ENCODE assay signal across 23 cellular contexts in genomic region chr12:49021292-49021915, GRCh38. TPM values are rescaled to one million over a fixed set of nuclear protein-coding genes. Genes with fewer than 3 reads are reported as not detected.
DNase-seq lines count a peak whose midpoint lies in the region; ATAC-seq and TF ChIP-seq lines count a peak whose summit lies in the region.
"Had no signal": no experiment of that assay in that cellular context is flagged by ENCODE, and none has a peak within 500 bp of the region (broad histone marks: within the 10 kb centered on the region; RNA-seq: fewer than 3 reads in every experiment).

No MANE protein-coding gene starts in this region.

- H3K4me3 ChIP-seq in H7 (ENCODE audit: insufficient read depth, low read depth, low read length) (no peak overlapping the region), coronary artery (no peak overlapping the region)
- H3K4me3 ChIP-seq: prostate gland, skin epidermis had no signal

- no peaks in the 10 kb centered on the region for H3K27me3 Mint-ChIP-seq in activated naive CD8-positive, alpha-beta T cell
- H3K27me3 Mint-ChIP-seq in activated naive CD8-positive, alpha-beta T cell treated with anti-CD3 and anti-CD28 coated beads, Interleukin-2, amount 50 U/mL, for 24 hours, result no peaks in the 10 kb centered on the region
- H3K27me3 Mint-ChIP-seq in osteocyte (ENCODE audit: unreplicated experiment), result no peaks in the 10 kb centered on the region
- H3K27me3 Mint-ChIP-seq: activated CD4-positive, alpha-beta T cell treated with anti-CD3 and anti-CD28 coated beads, Interleukin-2, amount 10 ng/mL, durations not matched to agents 24 days and 14 days; stimulated activated naive CD8-positive, alpha-beta T cell treated with anti-CD3 and anti-CD28 coated beads, Interleukin-15, Interleukin-2, amounts not matched to agents 100 ng/mL and 50 ng/mL, for 24 hours had no signal

- no peak for DNase-seq in activated naive CD8-positive, alpha-beta T cell treated with anti-CD3 and anti-CD28 coated beads, Interleukin-2, amount 50 U/mL, for 24 hours
- peak; percentile 58 for DNase-seq in H7
- DNase-seq in coronary artery (ENCODE audit: low spot score), result peak; percentile 67
- no peak for DNase-seq in osteocyte (ENCODE audit: extremely low spot score, unreplicated experiment)
- DNase-seq in RPMI8226, result no peak
- no peak for DNase-seq in GM10248 (ENCODE audit: extremely low spot score)
- no peak for DNase-seq in dermis blood vessel endothelial cell
- DNase-seq: activated CD4-positive, alpha-beta T cell treated with anti-CD3 and anti-CD28 coated beads, Interleukin-2, amount 10 ng/mL, durations not matched to agents 24 days and 14 days; activated T-cell treated with anti-CD3 and anti-CD28 coated beads, Interleukin-2, amount 50 U/mL, for 4 hours; COR-L47; left colon; MM.1S; NCI-H1436 treated with DMSO at 0.1 percent for 48 hours; NCI-H2171 treated with DMSO at 0.1 percent for 48 hours; SHP77 treated with DMSO at 0.1 percent for 48 hours; trophoblast cell had no signal

- H3K36me3 Mint-ChIP-seq in activated naive CD8-positive, alpha-beta T cell, result peaks cover 8% of the 10 kb centered on the region
- peaks cover 32% of the 10 kb centered on the region for H3K36me3 Mint-ChIP-seq in activated naive CD8-positive, alpha-beta T cell treated with anti-CD3 and anti-CD28 coated beads, Interleukin-2, amount 50 U/mL, for 24 hours (ENCODE audit: low read depth)
- H3K36me3 Mint-ChIP-seq in osteocyte (ENCODE audit: unreplicated experiment), result peaks cover 21% of the 10 kb centered on the region

- no peak for TF ChIP-seq CTCF in coronary artery (IDR thresholded peaks at IDR 0.05)
- TF ChIP-seq CTCF in osteocyte (IDR thresholded peaks at IDR 0.05), result no peak
- no peak for TF ChIP-seq CTCF in GM10248 (IDR thresholded peaks at IDR 0.05; ENCODE audit: control extremely low read depth, extremely low read depth, low read depth, missing control alignments)

- no peaks in the 10 kb centered on the region for H3K27me3 ChIP-seq in H7 (ENCODE audit: control insufficient read depth, insufficient read depth, low read length)

- no peak overlapping the region for H3K27ac ChIP-seq in coronary artery
- H3K27ac ChIP-seq: HL-60, prostate gland had no signal

- CTCF ChIA-PET in GM10248 (lab: Yijun Ruan, JAX), result interaction anchor here (0.8 to 18.9 kb wide), 12 partner anchors 8 to 168 kb away, joined by 3 to 203 read pairs (median 14); partner anchors contain the start of gene TUBA1B

- POLR2A ChIA-PET in GM10248 (lab: Yijun Ruan, JAX), result no interaction called here

- peaks cover 26% of the 10 kb centered on the region for H3K4me1 Mint-ChIP-seq in activated naive CD8-positive, alpha-beta T cell (ENCODE audit: low read depth)
- peaks cover 29% of the 10 kb centered on the region for H3K4me1 Mint-ChIP-seq in activated naive CD8-positive, alpha-beta T cell treated with anti-CD3 and anti-CD28 coated beads, Interleukin-2, amount 50 U/mL, for 24 hours
- H3K4me1 Mint-ChIP-seq in osteocyte (ENCODE audit: unreplicated experiment), result peaks cover 25% of the 10 kb centered on the region

- ATAC-seq in activated naive CD8-positive, alpha-beta T cell treated with anti-CD3 and anti-CD28 coated beads, Interleukin-2, amount 50 U/mL, for 24 hours, result no peak
- ATAC-seq: activated naive CD4-positive, alpha-beta T cell treated with anti-CD3 and anti-CD28 coated beads, Interleukin-2, amount 50 U/mL, for 72 hours; activated T-cell treated with anti-CD3 and anti-CD28 coated beads, Interleukin-2, amount 50 U/mL, for 4 hours; left colon had no signal

- H3K36me3 ChIP-seq in H7 (replicated peaks; ENCODE audit: control insufficient read depth, insufficient read depth, low read length), result peaks cover 37% of the 10 kb centered on the region

- H3K27ac Mint-ChIP-seq in activated naive CD8-positive, alpha-beta T cell, result peak overlapping the region; percentile 28
- H3K27ac Mint-ChIP-seq in activated naive CD8-positive, alpha-beta T cell treated with anti-CD3 and anti-CD28 coated beads, Interleukin-2, amount 50 U/mL, for 24 hours, result no peak overlapping the region
- peak overlapping the region; percentile 42 for H3K27ac Mint-ChIP-seq in osteocyte (ENCODE audit: unreplicated experiment)
- H3K27ac Mint-ChIP-seq: stimulated activated naive CD8-positive, alpha-beta T cell treated with anti-CD3 and anti-CD28 coated beads, Interleukin-15, Interleukin-2, amounts not matched to agents 100 ng/mL and 50 ng/mL, for 24 hours had no signal

- no peak overlapping the region for H3K4me3 Mint-ChIP-seq in activated naive CD8-positive, alpha-beta T cell
- no peak overlapping the region for H3K4me3 Mint-ChIP-seq in activated naive CD8-positive, alpha-beta T cell treated with anti-CD3 and anti-CD28 coated beads, Interleukin-2, amount 50 U/mL, for 24 hours
- no peak overlapping the region for H3K4me3 Mint-ChIP-seq in osteocyte (ENCODE audit: unreplicated experiment)
- H3K4me3 Mint-ChIP-seq: activated CD4-positive, alpha-beta T cell treated with anti-CD3 and anti-CD28 coated beads, Interleukin-2, amount 10 ng/mL, durations not matched to agents 24 days and 14 days; activated T-cell treated with anti-CD3 and anti-CD28 coated beads, Interleukin-2, amount 50 U/mL, for 4 hours; stimulated activated naive CD8-positive, alpha-beta T cell treated with anti-CD3 and anti-CD28 coated beads, Interleukin-15, Interleukin-2, amounts not matched to agents 100 ng/mL and 50 ng/mL, for 24 hours; T-helper 1 cell treated with Interleukin-12 subunit alpha and Interleukin-12 subunit beta and Interleukin-4 antibody, amounts not matched to agents 30 μg/mL and 1 μg/mL, for 36 hours had no signal

- no peaks in the 10 kb centered on the region for H3K9me3 Mint-ChIP-seq in activated naive CD8-positive, alpha-beta T cell (ENCODE audit: low read depth)
- no peaks in the 10 kb centered on the region for H3K9me3 Mint-ChIP-seq in activated naive CD8-positive, alpha-beta T cell treated with anti-CD3 and anti-CD28 coated beads, Interleukin-2, amount 50 U/mL, for 24 hours
- no peaks in the 10 kb centered on the region for H3K9me3 Mint-ChIP-seq in osteocyte (ENCODE audit: unreplicated experiment)
- H3K9me3 Mint-ChIP-seq: activated CD4-positive, alpha-beta T cell treated with anti-CD3 and anti-CD28 coated beads, Interleukin-2, amount 10 ng/mL, durations not matched to agents 24 days and 14 days; activated naive CD4-positive, alpha-beta T cell treated with anti-CD3 and anti-CD28 coated beads, Interleukin-2, amount 50 U/mL, for 72 hours; activated T-cell treated with anti-CD3 and anti-CD28 coated beads, Interleukin-2, amount 50 U/mL, for 4 hours; stimulated activated naive CD8-positive, alpha-beta T cell treated with anti-CD3 and anti-CD28 coated beads, Interleukin-15, Interleukin-2, amounts not matched to agents 100 ng/mL and 50 ng/mL, for 24 hours; T-helper 1 cell treated with Interleukin-12 subunit alpha and Interleukin-12 subunit beta and Interleukin-4 antibody, amounts not matched to agents 30 μg/mL and 1 μg/mL, for 36 hours had no signal

RNA-seq across cellular contexts. Expression of gene PRKAG1, which starts 2.8 kb away (rescaled TPM):
- 44.2 and 51.1 TPM in 2 replicates for total RNA-seq in H7 (2014; rRNA removed; shearing (Covaris generic))
- 75.6 and 80.6 TPM in 2 replicates for total RNA-seq in osteocyte
- total RNA-seq in dermis blood vessel endothelial cell, result 40.3 and 48.2 TPM in 2 replicates

RNA-seq across cellular contexts. Expression of gene DDN, which starts 22.2 kb away (rescaled TPM):
- 0.10 and 0.30 TPM in 2 replicates for total RNA-seq in H7 (2014; rRNA removed; shearing (Covaris generic))
- total RNA-seq in osteocyte (0.08 and 0.26 TPM in 2 replicates), dermis blood vessel endothelial cell (under 0.01 and 0.19 TPM in 2 replicates)

RNA-seq across cellular contexts. Expression of gene KMT2D, which starts 39.2 kb away (rescaled TPM):
- 16.2 and 20.8 TPM in 2 replicates for total RNA-seq in H7 (2014; rRNA removed; shearing (Covaris generic))
- total RNA-seq in osteocyte (91.2 and 97.5 TPM in 2 replicates), dermis blood vessel endothelial cell (41.2 and 99.0 TPM in 2 replicates)

RNA-seq across cellular contexts. Expression of gene WNT1, which starts 43.3 kb away (rescaled TPM):
- not detected in 2 replicates for total RNA-seq in H7 (2014; rRNA removed; shearing (Covaris generic))
- total RNA-seq in osteocyte (not detected in 2 replicates), dermis blood vessel endothelial cell (not detected in 2 replicates)
- total RNA-seq: activated CD4-positive, alpha-beta T cell treated with anti-CD3 and anti-CD28 coated beads, Interleukin-2, amount 10 ng/mL, durations not matched to agents 24 days and 14 days; activated T-cell treated with anti-CD3 and anti-CD28 coated beads, Interleukin-2, amount 50 U/mL, for 4 hours; left colon; prostate gland had no signal

RNA-seq across cellular contexts. Expression of gene RHEBL1, which starts 48.4 kb away (rescaled TPM):
- 5.5 and 7.1 TPM in 2 replicates for total RNA-seq in H7 (2014; rRNA removed; shearing (Covaris generic))
- 0.86 and 1.2 TPM in 2 replicates for total RNA-seq in osteocyte
- 1.2 and 2.0 TPM in 2 replicates for total RNA-seq in dermis blood vessel endothelial cell
- total RNA-seq: left colon had no signal

Comparison
In these comparisons a context has a peak if more than half of its experiments do, and no peak if none do; other contexts are left out.
1. DNase-seq: peak in H7 (single experiment) and coronary artery (single experiment); none in activated naive CD8-positive, alpha-beta T cell treated with anti-CD3 and anti-CD28 coated beads, Interleukin-2, amount 50 U/mL, for 24 hours (single experiment), osteocyte (single experiment), RPMI8226 (single experiment), GM10248 (single experiment) and dermis blood vessel endothelial cell (single experiment).